Comparison of ENCODE assay signal across 23 cellular contexts in the genomic region with DNA sequence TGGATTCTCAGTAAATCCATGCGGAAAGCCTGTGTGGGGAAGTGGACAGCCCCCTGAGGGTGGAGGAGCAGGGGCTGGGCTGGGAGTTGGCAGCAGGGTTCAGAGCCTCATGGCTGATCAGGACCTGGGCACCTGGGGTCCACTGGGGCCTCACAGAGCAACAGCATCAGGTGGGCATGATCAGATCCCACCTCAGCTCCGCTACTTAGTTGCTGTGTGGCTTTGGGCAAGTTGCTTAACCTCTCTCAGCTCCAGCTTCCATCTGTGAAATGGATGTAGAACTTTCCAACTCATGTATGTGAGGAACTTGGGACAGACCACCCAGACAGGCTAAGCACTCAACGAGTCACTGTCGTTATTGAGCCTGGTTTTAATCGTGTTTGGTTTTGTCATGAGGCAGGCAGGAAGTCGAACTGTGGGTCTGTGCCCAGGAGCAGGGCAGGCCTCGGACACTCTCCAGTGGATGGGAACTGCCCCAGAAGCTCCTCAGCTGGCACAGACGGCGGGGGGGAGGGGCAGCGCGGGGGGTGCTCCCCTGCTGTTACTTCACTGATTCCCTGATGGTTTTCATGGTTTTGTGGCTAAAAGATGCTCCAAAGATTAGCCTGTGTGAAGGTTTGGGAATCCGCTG.
A peak's percentile ranks its signal among the peaks of the same experiment; 100 is the strongest.
DNase-seq lines count a peak whose midpoint lies in the region; TF ChIP-seq lines count a peak whose summit lies in the region.
"Had no signal": no experiment of that assay in that cellular context is flagged by ENCODE, and none has a peak within 500 bp of the region (broad histone marks: within the 10 kb centered on the region; RNA-seq: fewer than 3 reads in every experiment).

No MANE protein-coding gene starts in this region.

- H3K9me3 Mint-ChIP-seq in activated T-helper 1 cell treated with anti-CD3 and anti-CD28 coated beads, Interleukin-12 subunit alpha, Interleukin-12 subunit beta, Interleukin-2, Interleukin-4 antibody, amounts not matched to agents 30 ng/mL and 10 ng/mL and 1 ng/mL, durations not matched to agents 14 hours and 24 hours and 36 hours = no peaks in the 10 kb centered on the region
- H3K9me3 Mint-ChIP-seq: activated T-helper 2 cell treated with anti-CD3 and anti-CD28 coated beads, Interferon-gamma antibody, Interleukin-2, Interleukin-4, amounts not matched to agents 10 μg/mL and 5 μg/mL and 100 μg/mL, durations not matched to agents 14 hours and 24 hours and 36 hours; effector memory CD8-positive, alpha-beta T cell; neural crest cell had no signal

- H3K27ac Mint-ChIP-seq in activated T-helper 1 cell treated with anti-CD3 and anti-CD28 coated beads, Interleukin-12 subunit alpha, Interleukin-12 subunit beta, Interleukin-2, Interleukin-4 antibody, amounts not matched to agents 30 ng/mL and 10 ng/mL and 1 ng/mL, durations not matched to agents 14 hours and 24 hours and 36 hours = no peak overlapping the region
- H3K27ac Mint-ChIP-seq: activated T-helper 2 cell treated with anti-CD3 and anti-CD28 coated beads, Interferon-gamma antibody, Interleukin-2, Interleukin-4, amounts not matched to agents 10 μg/mL and 5 μg/mL and 100 μg/mL, durations not matched to agents 14 hours and 24 hours and 36 hours; effector memory CD8-positive, alpha-beta T cell had no signal

- TF ChIP-seq CTCF in GM13977 (IDR thresholded peaks at IDR 0.05; ENCODE audit: extremely low read depth, insufficient read depth, missing control alignments) = no peak

- H3K4me1 ChIP-seq in skeletal muscle satellite cell (ENCODE audit: control insufficient read depth, insufficient read depth, low read length) = peaks cover 41% of the 10 kb centered on the region
- H3K4me1 ChIP-seq: body of pancreas, left ventricle myocardium inferior, prostate gland, upper lobe of right lung had no signal

- in situ Hi-C loops in GM13977 (cut with MboI; ENCODE audit: low pct_unique_long_range_greater_than_20kb, low sequenced_read_pairs, unreplicated experiment) = no loop called here

- DNase-seq in GM03348 (ENCODE audit: low spot score) (peak; percentile 49), LHCN-M2 (ENCODE audit: low read depth) (peak; percentile 41), glomerular visceral epithelial cell (ENCODE audit: extremely low spot score) (peak; percentile 85), GM13977 (ENCODE audit: low spot score) (no peak), RPMI8226 (no peak)
- no peak for DNase-seq in activated T-helper 1 cell treated with anti-CD3 and anti-CD28 coated beads, Interleukin-12 subunit alpha, Interleukin-12 subunit beta, Interleukin-2, Interleukin-4 antibody, amounts not matched to agents 30 ng/mL and 10 ng/mL and 1 ng/mL, durations not matched to agents 14 hours and 24 hours and 36 hours (ENCODE audit: low spot score)
- DNase-seq: body of pancreas; COR-L47; effector memory CD8-positive, alpha-beta T cell; esophagus squamous epithelium; head of caudate nucleus; Karpas-422; left ventricle myocardium inferior; NCI-H1417; NCI-H526; stimulated activated CD4-positive, alpha-beta T cell treated with anti-CD3 and anti-CD28 coated beads, Interleukin-4, amount 100 ng/mL, for 4 hours; SW 1271; upper lobe of right lung had no signal

- peak overlapping the region; percentile 13 for H3K4me2 ChIP-seq in skeletal muscle satellite cell (ENCODE audit: low read length)

- intact Hi-C loops in activated T-helper 1 cell treated with anti-CD3 and anti-CD28 coated beads, Interleukin-12 subunit alpha, Interleukin-12 subunit beta, Interleukin-2, Interleukin-4 antibody, amounts not matched to agents 30 ng/mL and 10 ng/mL and 1 ng/mL, durations not matched to agents 14 hours and 24 hours and 36 hours (cut with micrococcal nuclease) = no loop called here

- H3K4me1 Mint-ChIP-seq in activated T-helper 1 cell treated with anti-CD3 and anti-CD28 coated beads, Interleukin-12 subunit alpha, Interleukin-12 subunit beta, Interleukin-2, Interleukin-4 antibody, amounts not matched to agents 30 ng/mL and 10 ng/mL and 1 ng/mL, durations not matched to agents 14 hours and 24 hours and 36 hours (ENCODE audit: low read depth) = no peaks in the 10 kb centered on the region

- H3K27me3 Mint-ChIP-seq in activated T-helper 1 cell treated with anti-CD3 and anti-CD28 coated beads, Interleukin-12 subunit alpha, Interleukin-12 subunit beta, Interleukin-2, Interleukin-4 antibody, amounts not matched to agents 30 ng/mL and 10 ng/mL and 1 ng/mL, durations not matched to agents 14 hours and 24 hours and 36 hours (ENCODE audit: insufficient read depth) = peaks cover 2% of the 10 kb centered on the region

- H3K9me3 ChIP-seq in skeletal muscle satellite cell (replicated peaks; ENCODE audit: low read length) = no peaks in the 10 kb centered on the region
- H3K9me3 ChIP-seq: body of pancreas, esophagus squamous epithelium, left ventricle myocardium inferior, prostate gland, upper lobe of right lung had no signal

- H3K27me3 ChIP-seq in skeletal muscle satellite cell (ENCODE audit: control insufficient read depth, insufficient read depth, low read length) = no peaks in the 10 kb centered on the region
- H3K27me3 ChIP-seq: body of pancreas, esophagus squamous epithelium, upper lobe of right lung had no signal

- H3K36me3 ChIP-seq in skeletal muscle satellite cell (ENCODE audit: insufficient read depth, low read length) = no peaks in the 10 kb centered on the region
- H3K36me3 ChIP-seq: esophagus squamous epithelium, left ventricle myocardium inferior, prostate gland, upper lobe of right lung had no signal

- no peak overlapping the region for H3K4me3 Mint-ChIP-seq in activated T-helper 1 cell treated with anti-CD3 and anti-CD28 coated beads, Interleukin-12 subunit alpha, Interleukin-12 subunit beta, Interleukin-2, Interleukin-4 antibody, amounts not matched to agents 30 ng/mL and 10 ng/mL and 1 ng/mL, durations not matched to agents 14 hours and 24 hours and 36 hours
- H3K4me3 Mint-ChIP-seq: effector memory CD8-positive, alpha-beta T cell; neural crest cell had no signal

- no peaks in the 10 kb centered on the region for H3K36me3 Mint-ChIP-seq in activated T-helper 1 cell treated with anti-CD3 and anti-CD28 coated beads, Interleukin-12 subunit alpha, Interleukin-12 subunit beta, Interleukin-2, Interleukin-4 antibody, amounts not matched to agents 30 ng/mL and 10 ng/mL and 1 ng/mL, durations not matched to agents 14 hours and 24 hours and 36 hours (ENCODE audit: low read depth)

- H3K9ac ChIP-seq in skeletal muscle satellite cell (ENCODE audit: low read depth, low read length) = peak overlapping the region; percentile 29

- no peak overlapping the region for H3K4me3 ChIP-seq in skeletal muscle satellite cell (ENCODE audit: low read length)
- H3K4me3 ChIP-seq: body of pancreas, esophagus squamous epithelium, left ventricle myocardium inferior, prostate gland, smooth muscle cell, upper lobe of right lung had no signal

Comparison
In these comparisons a context has a peak if more than half of its experiments do, and no peak if none do; other contexts are left out.
1. DNase-seq: peak in GM03348 (single experiment), LHCN-M2 (single experiment) and glomerular visceral epithelial cell (single experiment); none in activated T-helper 1 cell treated with anti-CD3 and anti-CD28 coated beads, Interleukin-12 subunit alpha, Interleukin-12 subunit beta, Interleukin-2, Interleukin-4 antibody, amounts not matched to agents 30 ng/mL and 10 ng/mL and 1 ng/mL, durations not matched to agents 14 hours and 24 hours and 36 hours (single experiment), GM13977 (single experiment) and RPMI8226 (single experiment).